In genomic region chr5:177330991-177331837, GRCh38 we compare ENCODE assay signal across 1 cellular context.
TF ChIP-seq lines count a peak whose summit lies in the region.

No MANE protein-coding gene starts in this region.

TF ChIP-seq in HepG2, 621 proteins besides CTCF, POLR2A, EP300 and RAD21:
- no peak for TF ChIP-seq NFKB2 (CRISPR knock-in tag; IDR thresholded peaks at IDR 0.05; ENCODE audit: borderline replicate concordance)
- peak; percentile 81 for TF ChIP-seq AGO2 (optimal IDR thresholded peaks at IDR 0.05; ENCODE audit: low read depth, low read length)
- TF ChIP-seq RBM22 (optimal IDR thresholded peaks at IDR 0.05; ENCODE audit: low read length) = peak; percentile 31
